ENCODE assay signal across 32 cellular contexts in the genomic region with DNA sequence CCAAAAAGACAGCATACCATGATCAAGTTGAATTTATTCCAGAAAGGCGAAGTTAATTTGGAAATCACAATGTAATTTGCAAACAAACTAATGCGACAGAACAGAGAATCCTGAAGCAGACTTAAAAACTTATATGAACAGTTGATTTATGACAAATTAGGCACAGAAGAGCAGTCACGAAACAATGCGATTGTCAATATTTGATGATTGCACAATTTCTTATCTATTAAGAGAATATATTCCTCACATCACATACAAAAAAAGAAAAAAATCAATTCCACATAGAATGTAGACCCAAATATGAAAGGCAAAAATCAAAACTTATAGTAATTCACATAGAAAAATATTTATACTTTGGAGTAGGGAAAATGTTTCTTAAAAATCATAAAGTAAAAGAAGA.
"Had no signal": no experiment of that assay in that cellular context is flagged by ENCODE, and none has a peak within 500 bp of the region (broad histone marks: within the 10 kb centered on the region; RNA-seq: fewer than 3 reads in every experiment).

No MANE protein-coding gene starts in this region.

- H3K27ac ChIP-seq: brain microvascular endothelial cell, epithelial cell of prostate, esophagus squamous epithelium, gastroesophageal sphincter, heart right ventricle, WERI-Rb-1 had no signal

- H3K27ac Mint-ChIP-seq: activated CD4-positive, alpha-beta memory T cell treated with anti-CD3 and anti-CD28 coated beads, Interleukin-2, amount 10 ng/mL, durations not matched to agents 7 days and 5 days; activated CD4-positive, alpha-beta T cell treated with anti-CD3 and anti-CD28 coated beads, Interleukin-2, amount 10 ng/mL, durations not matched to agents 7 days and 5 days; activated naive CD8-positive, alpha-beta T cell; activated T-helper 17 cell treated with anti-CD3 and anti-CD28 coated beads, Interleukin-2, amount 50 U/mL, for 72 hours; T-helper 17 cell; T-helper 2 cell treated with Interferon-gamma antibody and Interleukin-4, amounts not matched to agents 5 μg/mL and 100 μg/mL, for 36 hours had no signal

- DNase-seq: activated CD4-positive, alpha-beta memory T cell treated with anti-CD3 and anti-CD28 coated beads, Interleukin-2, amount 10 ng/mL, durations not matched to agents 7 days and 5 days; activated CD4-positive, alpha-beta T cell treated with anti-CD3 and anti-CD28 coated beads for 1 hour; activated CD4-positive, alpha-beta T cell treated with anti-CD3 and anti-CD28 coated beads for 4 hours; activated CD4-positive, alpha-beta T cell treated with anti-CD3 and anti-CD28 coated beads, Interleukin-2, amount 10 ng/mL, durations not matched to agents 7 days and 5 days; activated CD4-positive, alpha-beta T cell treated with anti-CD3 and anti-CD28 coated beads, Interleukin-2, amount 50 U/mL, for 4 hours; activated CD4-positive, CD25-positive, alpha-beta regulatory T cell; activated effector memory CD4-positive, alpha-beta T cell treated with Interleukin-2 at 50 U/mL for 16 hours; activated gamma-delta T cell treated with Interleukin-2 at 50 U/mL for 16 hours; activated naive CD4-positive, alpha-beta T cell treated with anti-CD3 and anti-CD28 coated beads, Interleukin-2, amount 50 U/mL, for 16 hours; activated naive CD4-positive, alpha-beta T cell treated with Interleukin-2 at 50 U/mL for 16 hours; activated T-cell treated with anti-CD3 and anti-CD28 coated beads, Interleukin-2, amount 50 U/mL, for 4 hours; amniotic stem cell; anterior cingulate cortex; brain microvascular endothelial cell; effector CD8-positive, alpha-beta T cell; esophagus squamous epithelium; foreskin melanocyte; heart right ventricle; T-helper 1 cell; T-helper 17 cell; T1000; WERI-Rb-1 had no signal

- H3K36me3 ChIP-seq: brain microvascular endothelial cell had no signal

- H3K27me3 Mint-ChIP-seq: activated CD4-positive, alpha-beta memory T cell treated with anti-CD3 and anti-CD28 coated beads, Interleukin-2, amount 10 ng/mL, durations not matched to agents 7 days and 5 days; activated CD4-positive, alpha-beta T cell treated with anti-CD3 and anti-CD28 coated beads, Interleukin-2, amount 10 ng/mL, durations not matched to agents 7 days and 5 days; activated naive CD8-positive, alpha-beta T cell; activated T-helper 17 cell treated with anti-CD3 and anti-CD28 coated beads, Interleukin-2, amount 50 U/mL, for 72 hours; T-helper 17 cell had no signal

- H3K4me3 Mint-ChIP-seq: activated CD4-positive, alpha-beta memory T cell treated with anti-CD3 and anti-CD28 coated beads, Interleukin-2, amount 10 ng/mL, durations not matched to agents 7 days and 5 days; activated CD4-positive, alpha-beta T cell treated with anti-CD3 and anti-CD28 coated beads, Interleukin-2, amount 10 ng/mL, durations not matched to agents 7 days and 5 days; activated naive CD8-positive, alpha-beta T cell; activated T-cell treated with anti-CD3 and anti-CD28 coated beads, Interleukin-2, amount 50 U/mL, for 4 hours; activated T-helper 17 cell treated with anti-CD3 and anti-CD28 coated beads, Interleukin-2, amount 50 U/mL, for 72 hours; T-helper 17 cell; T-helper 2 cell treated with Interferon-gamma antibody and Interleukin-4, amounts not matched to agents 5 μg/mL and 100 μg/mL, for 36 hours had no signal

- H3K27me3 ChIP-seq: brain microvascular endothelial cell, esophagus squamous epithelium, gastroesophageal sphincter, heart right ventricle had no signal

- H3K4me3 ChIP-seq: esophagus squamous epithelium, gastroesophageal sphincter, heart right ventricle had no signal

- ATAC-seq: activated T-cell treated with anti-CD3 and anti-CD28 coated beads, Interleukin-2, amount 50 U/mL, for 4 hours; activated T-helper 17 cell treated with anti-CD3 and anti-CD28 coated beads, Interleukin-2, amount 50 U/mL, for 72 hours; gastroesophageal sphincter; heart right ventricle; T-helper 17 cell had no signal

- H3K4me1 Mint-ChIP-seq: activated CD4-positive, alpha-beta memory T cell treated with anti-CD3 and anti-CD28 coated beads, Interleukin-2, amount 10 ng/mL, durations not matched to agents 7 days and 5 days; activated CD4-positive, alpha-beta T cell treated with anti-CD3 and anti-CD28 coated beads, Interleukin-2, amount 10 ng/mL, durations not matched to agents 7 days and 5 days; activated T-helper 17 cell treated with anti-CD3 and anti-CD28 coated beads, Interleukin-2, amount 50 U/mL, for 72 hours had no signal

- H3K4me1 ChIP-seq: esophagus squamous epithelium, gastroesophageal sphincter had no signal

- FAIRE-seq: astrocyte, bronchial epithelial cell, colon, endometrium, endothelial cell of umbilical vein had no signal
